32 cellular contexts compared by ENCODE assay signal in genomic region chr18:44651918-44652317, GRCh38. TPM values are rescaled to one million over a fixed set of nuclear protein-coding genes. Genes with fewer than 3 reads are reported as not detected.
A peak's percentile ranks its signal among the peaks of the same experiment; 100 is the strongest.
DNase-seq lines count a peak whose midpoint lies in the region; ATAC-seq, FAIRE-seq and TF ChIP-seq lines count a peak whose summit lies in the region.
"Had no signal": no experiment of that assay in that cellular context is flagged by ENCODE, and none has a peak within 500 bp of the region (broad histone marks: within the 10 kb centered on the region; RNA-seq: fewer than 3 reads in every experiment).

No MANE protein-coding gene starts in this region.

- H3K4me2 ChIP-seq in keratinocyte (ENCODE audit: control insufficient read depth, extremely low read depth, insufficient read depth, low read depth, low read length), result peak overlapping the region; percentile 40
- H3K4me2 ChIP-seq: neural progenitor cell, SK-N-SH had no signal

- H3K27me3 ChIP-seq in breast epithelium, result no peaks in the 10 kb centered on the region
- H3K27me3 ChIP-seq in SJSA1 (replicated peaks), result no peaks in the 10 kb centered on the region
- H3K27me3 ChIP-seq in keratinocyte (ENCODE audit: control insufficient read depth, extremely low read depth, insufficient read depth, low read length), result no peaks in the 10 kb centered on the region
- H3K27me3 ChIP-seq in upper lobe of right lung, result no peaks in the 10 kb centered on the region
- H3K27me3 ChIP-seq: gastrocnemius medialis, MG63, neural progenitor cell had no signal

- peaks cover 22% of the 10 kb centered on the region for H3K4me1 Mint-ChIP-seq in MCF 10A (ENCODE audit: insufficient read depth, unreplicated experiment)
- no peaks in the 10 kb centered on the region for H3K4me1 Mint-ChIP-seq in activated naive CD8-positive, alpha-beta T cell treated with anti-CD3 and anti-CD28 coated beads for 36 hours
- H3K4me1 Mint-ChIP-seq: activated CD4-positive, alpha-beta memory T cell treated with anti-CD3 and anti-CD28 coated beads, Interleukin-2, amount 10 ng/mL, durations not matched to agents 7 days and 5 days; immature natural killer cell; stimulated activated naive B cell treated with anti-CD40 and anti-IgM and Interleukin-4, amounts not matched to agents 10 μg/mL and 1 μg/mL and 100 μg/mL, for 72 hours had no signal

- no peak overlapping the region for H3K4me3 ChIP-seq in breast epithelium
- no peak overlapping the region for H3K4me3 ChIP-seq in SJSA1
- H3K4me3 ChIP-seq in keratinocyte (ENCODE audit: control insufficient read depth in 2 of 3, extremely low read depth in 1 of 3, insufficient read depth in 2 of 3, low read depth in 1 of 3, low read length in 3 of 3), result no peak overlapping the region
- no peak overlapping the region for H3K4me3 ChIP-seq in upper lobe of right lung
- H3K4me3 ChIP-seq: gastrocnemius medialis, MG63, neural progenitor cell had no signal

- H3K27ac ChIP-seq in breast epithelium (peak overlapping the region in 1 of 2 donors; percentile 8), SJSA1 (peak overlapping the region; percentile 46), keratinocyte (ENCODE audit: control insufficient read depth, insufficient read depth, low read length) (peak overlapping the region; percentile 48), upper lobe of right lung (no peak overlapping the region)
- H3K27ac ChIP-seq: 22Rv1, gastrocnemius medialis, neural progenitor cell had no signal

- no peaks in the 10 kb centered on the region for H3K79me2 ChIP-seq in keratinocyte (ENCODE audit: control insufficient read depth, insufficient read depth, low read length)

- H3K9me3 Mint-ChIP-seq in MCF 10A (ENCODE audit: unreplicated experiment), result no peaks in the 10 kb centered on the region
- no peaks in the 10 kb centered on the region for H3K9me3 Mint-ChIP-seq in activated naive CD8-positive, alpha-beta T cell treated with anti-CD3 and anti-CD28 coated beads for 36 hours
- H3K9me3 Mint-ChIP-seq: activated CD4-positive, alpha-beta memory T cell treated with anti-CD3 and anti-CD28 coated beads, Interleukin-2, amount 10 ng/mL, durations not matched to agents 7 days and 5 days; activated naive CD4-positive, alpha-beta T cell treated with anti-CD3 and anti-CD28 coated beads, Interleukin-2, amount 50 U/mL, for 72 hours; activated T-helper 2 cell treated with anti-CD3 and anti-CD28 coated beads, Interferon-gamma antibody, Interleukin-2, Interleukin-4, amounts not matched to agents 10 μg/mL and 5 μg/mL and 100 μg/mL, durations not matched to agents 14 hours and 24 hours and 36 hours; CD4-positive, alpha-beta T cell; immature natural killer cell; neural progenitor cell had no signal

- FAIRE-seq in keratinocyte (lab: Jason Lieb, UNC), result no peak
- no peak for FAIRE-seq in frontal cortex (lab: Jason Lieb, UNC)
- FAIRE-seq: endometrium had no signal

- POLR2A ChIA-PET in MCF 10A (lab: Yijun Ruan, JAX), result interaction anchor here (0.7 to 1.0 kb wide), 3 partner anchors 8 to 757 kb away, joined by 3 to 5 read pairs (median 4); no protein-coding TSS in a partner anchor

- no peaks in the 10 kb centered on the region for H3K36me3 ChIP-seq in breast epithelium
- H3K36me3 ChIP-seq in SJSA1, result no peaks in the 10 kb centered on the region
- no peaks in the 10 kb centered on the region for H3K36me3 ChIP-seq in keratinocyte (ENCODE audit: control insufficient read depth in 2 of 2, extremely low read depth in 1 of 2, insufficient read depth in 2 of 2, low read length in 2 of 2)
- no peaks in the 10 kb centered on the region for H3K36me3 ChIP-seq in upper lobe of right lung
- H3K36me3 ChIP-seq: gastrocnemius medialis, MG63, neural progenitor cell had no signal

- no peaks in the 10 kb centered on the region for H3K9me1 ChIP-seq in keratinocyte (ENCODE audit: control insufficient read depth, extremely low read depth, insufficient read depth, low read length)

- no peak for TF ChIP-seq POLR2A in breast epithelium (IDR thresholded peaks at IDR 0.05)

- no peak for DNase-seq in MCF 10A (ENCODE audit: unreplicated experiment)
- no peak for DNase-seq in breast epithelium (ENCODE audit: low spot score in 2 of 2)
- peak in 1 of 2 experiments; percentile 17 for DNase-seq in SJSA1 (ENCODE audit: low read depth in 1 of 2, low spot score in 2 of 2)
- no peak for DNase-seq in keratinocyte (ENCODE audit: low read depth, low spot score)
- no peak for DNase-seq in upper lobe of right lung
- DNase-seq in NCI-H1930 (lab: John Stamatoyannopoulos, UW), result no peak
- no peak for DNase-seq in activated naive CD8-positive, alpha-beta T cell treated with anti-CD3 and anti-CD28 coated beads for 36 hours
- DNase-seq in frontal cortex (ENCODE audit: low spot score in 2 of 2), result no peak
- DNase-seq: activated CD4-positive, alpha-beta memory T cell treated with anti-CD3 and anti-CD28 coated beads, Interleukin-2, amount 10 ng/mL, durations not matched to agents 7 days and 5 days; activated CD4-positive, CD25-positive, alpha-beta regulatory T cell treated with anti-CD3 and anti-CD28 coated beads, Interleukin-2, amount 50 U/mL, for 72 hours; aorta; CD4-positive, alpha-beta T cell; central memory CD4-positive, alpha-beta T cell; dermis blood vessel endothelial cell; gastrocnemius medialis; HCEC 1CT; hippocampal formation; immature natural killer cell; KBM-7; NCI-H1417; NCI-H2081 treated with DMSO at 0.1 percent for 48 hours; SK-N-SH; stimulated activated CD4-positive, alpha-beta T cell treated with anti-CD3 and anti-CD28 coated beads, Interleukin-15, amount 100 ng/mL, for 24 hours; stimulated activated naive B cell treated with anti-CD40 and anti-IgM and Interleukin-4, amounts not matched to agents 10 μg/mL and 1 μg/mL and 100 μg/mL, for 72 hours; T-helper 17 cell had no signal

- no peak for TF ChIP-seq CTCF in MCF 10A (IDR thresholded peaks at IDR 0.05; ENCODE audit: unreplicated experiment)
- no peak for TF ChIP-seq CTCF in breast epithelium (IDR thresholded peaks at IDR 0.05)
- no peak for TF ChIP-seq CTCF in keratinocyte (optimal IDR thresholded peaks at IDR 0.05 in 1 of 3, IDR thresholded peaks at IDR 0.05 in 1 of 3, conservative IDR thresholded peaks at IDR 0.05 in 1 of 3; ENCODE audit: extremely low read depth in 1 of 3, insufficient read depth in 2 of 3, low read length in 3 of 3)
- no peak for TF ChIP-seq CTCF in upper lobe of right lung (IDR thresholded peaks at IDR 0.05)

- H3K27me3 Mint-ChIP-seq in MCF 10A (ENCODE audit: insufficient read depth, unreplicated experiment), result no peaks in the 10 kb centered on the region
- H3K27me3 Mint-ChIP-seq in activated naive CD8-positive, alpha-beta T cell treated with anti-CD3 and anti-CD28 coated beads for 36 hours, result no peaks in the 10 kb centered on the region

- H3K27ac Mint-ChIP-seq in MCF 10A (ENCODE audit: low read depth, unreplicated experiment), result peak overlapping the region; percentile 63
- no peak overlapping the region for H3K27ac Mint-ChIP-seq in activated naive CD8-positive, alpha-beta T cell treated with anti-CD3 and anti-CD28 coated beads for 36 hours
- H3K27ac Mint-ChIP-seq: activated CD4-positive, alpha-beta memory T cell treated with anti-CD3 and anti-CD28 coated beads, Interleukin-2, amount 10 ng/mL, durations not matched to agents 7 days and 5 days; activated naive CD4-positive, alpha-beta T cell treated with anti-CD3 and anti-CD28 coated beads, Interleukin-2, amount 50 U/mL, for 72 hours; activated T-helper 2 cell treated with anti-CD3 and anti-CD28 coated beads, Interferon-gamma antibody, Interleukin-2, Interleukin-4, amounts not matched to agents 10 μg/mL and 5 μg/mL and 100 μg/mL, durations not matched to agents 14 hours and 24 hours and 36 hours; CD4-positive, alpha-beta T cell; immature natural killer cell; neural progenitor cell; stimulated activated naive B cell treated with anti-CD40 and anti-IgM and Interleukin-4, amounts not matched to agents 10 μg/mL and 1 μg/mL and 100 μg/mL, for 72 hours; T-helper 17 cell had no signal

- CTCF ChIA-PET in MCF 10A (lab: Yijun Ruan, JAX), result interaction anchor here (0.7 to 1.7 kb wide), 3 partner anchors 9 to 507 kb away, joined by 3 to 5 read pairs (median 3); no protein-coding TSS in a partner anchor

- dilution Hi-C loops in keratinocyte (cut with MboI; ENCODE audit: extremely low pct_ligation_motif_present, low sequenced_read_pairs), result no loop called here

- H2AFZ ChIP-seq in keratinocyte (ENCODE audit: control insufficient read depth, low read length), result no peak overlapping the region
- H2AFZ ChIP-seq: neural progenitor cell had no signal

- H3K4me1 ChIP-seq in breast epithelium (no peaks in the 10 kb centered on the region), SJSA1 (replicated peaks) (peaks cover 54% of the 10 kb centered on the region), keratinocyte (ENCODE audit: control insufficient read depth, extremely low read depth, insufficient read depth, low read length) (peaks cover 24% of the 10 kb centered on the region), upper lobe of right lung (no peaks in the 10 kb centered on the region)
- H3K4me1 ChIP-seq: gastrocnemius medialis, neural progenitor cell had no signal

- no peak overlapping the region for H3K9ac ChIP-seq in keratinocyte (ENCODE audit: control insufficient read depth, extremely low read depth, insufficient read depth, low read length)
- H3K9ac ChIP-seq: neural progenitor cell, SK-N-SH had no signal

- no peak overlapping the region for H3K4me3 Mint-ChIP-seq in MCF 10A (ENCODE audit: unreplicated experiment)
- no peak overlapping the region for H3K4me3 Mint-ChIP-seq in activated naive CD8-positive, alpha-beta T cell treated with anti-CD3 and anti-CD28 coated beads for 36 hours
- H3K4me3 Mint-ChIP-seq: activated CD4-positive, alpha-beta memory T cell treated with anti-CD3 and anti-CD28 coated beads, Interleukin-2, amount 10 ng/mL, durations not matched to agents 7 days and 5 days; CD4-positive, alpha-beta T cell; immature natural killer cell; neural progenitor cell; stimulated activated naive B cell treated with anti-CD40 and anti-IgM and Interleukin-4, amounts not matched to agents 10 μg/mL and 1 μg/mL and 100 μg/mL, for 72 hours; T-helper 17 cell had no signal

- no peaks in the 10 kb centered on the region for H3K36me3 Mint-ChIP-seq in MCF 10A (ENCODE audit: insufficient read depth, unreplicated experiment)
- H3K36me3 Mint-ChIP-seq in activated naive CD8-positive, alpha-beta T cell treated with anti-CD3 and anti-CD28 coated beads for 36 hours, result no peaks in the 10 kb centered on the region
- H3K36me3 Mint-ChIP-seq: activated naive CD4-positive, alpha-beta T cell treated with anti-CD3 and anti-CD28 coated beads, Interleukin-2, amount 50 U/mL, for 72 hours; neural progenitor cell; stimulated activated naive B cell treated with anti-CD40 and anti-IgM and Interleukin-4, amounts not matched to agents 10 μg/mL and 1 μg/mL and 100 μg/mL, for 72 hours had no signal

- peak; percentile 38 for ATAC-seq in upper lobe of right lung
- ATAC-seq: activated naive CD4-positive, alpha-beta T cell treated with anti-CD3 and anti-CD28 coated beads, Interleukin-2, amount 50 U/mL, for 72 hours; gastrocnemius medialis; left lobe of liver; stimulated activated naive B cell treated with anti-CD40 and anti-IgM and Interleukin-4, amounts not matched to agents 10 μg/mL and 1 μg/mL and 100 μg/mL, for 72 hours; T-helper 17 cell had no signal

- intact Hi-C loops in MCF 10A (cut with micrococcal nuclease), result loop anchor here (10.0 kb wide), 1 partner anchor 57 kb away; no protein-coding TSS in a partner anchor
- intact Hi-C loops in breast epithelium (cut with DNase I; ENCODE audit: low total_unique reads), result no loop called here
- intact Hi-C loops in upper lobe of right lung (cut with DNase I), result no loop called here

- H3K9me3 ChIP-seq in breast epithelium (no peaks in the 10 kb centered on the region), SJSA1 (replicated peaks) (no peaks in the 10 kb centered on the region), keratinocyte (ENCODE audit: control insufficient read depth, low read depth, low read length) (no peaks in the 10 kb centered on the region), upper lobe of right lung (no peaks in the 10 kb centered on the region)
- H3K9me3 ChIP-seq: gastrocnemius medialis, MG63, SK-N-SH had no signal

- no TSS peak for BruUV-seq in MCF 10A (replicated peaks; lab: Mats Ljungman, UMichigan)

- H4K20me1 ChIP-seq in keratinocyte (ENCODE audit: control insufficient read depth, extremely low read depth, insufficient read depth, low read length), result no peaks in the 10 kb centered on the region

RNA-seq across cellular contexts. Expression of gene SETBP1, which starts 28.8 kb away (rescaled TPM):
- total RNA-seq in MCF 10A (2022), result 4.8 and 4.9 TPM in 2 replicates
- total RNA-seq in breast epithelium, result 10 to 100 TPM; 26.2 to 40.1 (median 37.0) TPM
- 9.9 and 12.6 TPM in 2 replicates for total RNA-seq in SJSA1 (2014; rRNA removed; shearing (Covaris generic))
- polyA plus RNA-seq in keratinocyte, result 2.1 to 7.3 TPM (median 3.3 TPM) in 3 replicates
- polyA plus RNA-seq in keratinocyte (2011; ENCODE audit: low read depth), result 2.4 TPM
- 1.7 and 2.6 TPM in 2 replicates for polyA plus RNA-seq in keratinocyte (2011; cell fraction: cytosol; rRNA removed)
- polyA plus RNA-seq in keratinocyte (2011; cell fraction: nucleus; rRNA removed), result 5.8 and 6.5 TPM in 2 replicates
- 1.7 and 4.4 TPM in 2 replicates for polyA plus RNA-seq in keratinocyte (2012; ENCODE audit: low replicate concordance)
- polyA minus RNA-seq in keratinocyte, result 5.2 to 11.3 TPM (median 11.2 TPM) in 3 replicates
- polyA minus RNA-seq in keratinocyte (2011; cell fraction: cytosol; rRNA and poly(A)+ RNA removed), result 2.9 TPM
- 9.7 and 20.0 TPM in 2 replicates for polyA minus RNA-seq in keratinocyte (2011; cell fraction: nucleus; rRNA and poly(A)+ RNA removed)
- total RNA-seq in upper lobe of right lung, result 39.5 TPM
- 1 to 10 TPM; 3.8 to 3.9 TPM for total RNA-seq in activated naive CD8-positive, alpha-beta T cell treated with anti-CD3 and anti-CD28 coated beads for 36 hours
- 34.2 TPM for total RNA-seq in frontal cortex
